ENCODE assay signal across 12 cellular contexts in genomic region chr6:3061501-3061941, GRCh38. TPM values are rescaled to one million over a fixed set of nuclear protein-coding genes. Genes with fewer than 3 reads are reported as not detected.
DNase-seq lines count a peak whose midpoint lies in the region; ATAC-seq and TF ChIP-seq lines count a peak whose summit lies in the region.
"Had no signal": no experiment of that assay in that cellular context is flagged by ENCODE, and none has a peak within 500 bp of the region (broad histone marks: within the 10 kb centered on the region; RNA-seq: fewer than 3 reads in every experiment).

No MANE protein-coding gene starts in this region.

- peak; percentile 27 for TF ChIP-seq CTCF in fibroblast of the aortic adventitia (IDR thresholded peaks at IDR 0.05; ENCODE audit: insufficient read depth, low read length)

- DNase-seq in HPDE6-E6E7 (ENCODE audit: extremely low spot score) (peak; percentile 21), fibroblast of the aortic adventitia (ENCODE audit: low read depth) (peak; percentile 73), KBM-7 (no peak), T1000 (lab: John Stamatoyannopoulos, UW) (no peak)
- DNase-seq: Caco-2, NCI-H774 had no signal

- ATAC-seq in SK-N-SH treated with all-trans-retinoic acid at 6 μM for 48 hours (peak; percentile 59), HG02973 (IDR thresholded peaks at IDR 0.05; ENCODE audit: unreplicated experiment) (no peak), GM18907 (IDR thresholded peaks at IDR 0.05; ENCODE audit: unreplicated experiment) (no peak)
- ATAC-seq: GM12878 had no signal

- no peak overlapping the region for H3K9ac ChIP-seq in BLaER1 treated with 17β-estradiol and CSF1 and Interleukin-3, amounts not matched to agents 10 nM and 100 nM

- H3K27ac ChIP-seq in BLaER1 treated with 17β-estradiol and CSF1 and Interleukin-3, amounts not matched to agents 10 nM and 100 nM, result no peak overlapping the region
- H3K27ac ChIP-seq: prostate gland had no signal

- no peaks in the 10 kb centered on the region for H3K36me3 ChIP-seq in BLaER1 treated with 17β-estradiol and CSF1 and Interleukin-3, amounts not matched to agents 10 nM and 100 nM
- H3K36me3 ChIP-seq: prostate gland had no signal

- H3K4me1 ChIP-seq in BLaER1 treated with 17β-estradiol and CSF1 and Interleukin-3, amounts not matched to agents 10 nM and 100 nM, result peaks cover 38 to 55% (median 44%) of the 10 kb centered on the region in 10 experiments
- H3K4me1 ChIP-seq: Caco-2, prostate gland had no signal

- H3K4me2 ChIP-seq in BLaER1 treated with 17β-estradiol and CSF1 and Interleukin-3, amounts not matched to agents 10 nM and 100 nM, result peak overlapping the region; percentile 10 to 54 (median 37); a peak in 19 of 22 replicates

- peaks cover 0 to 13% (median 0%) of the 10 kb centered on the region in 11 experiments; a peak in 6 of 22 replicates for H4K20me1 ChIP-seq in BLaER1 treated with 17β-estradiol and CSF1 and Interleukin-3, amounts not matched to agents 10 nM and 100 nM

- H3K27me3 ChIP-seq in BLaER1 treated with 17β-estradiol and CSF1 and Interleukin-3, amounts not matched to agents 10 nM and 100 nM, result no peaks in the 10 kb centered on the region

- H3K9me3 ChIP-seq in BLaER1 treated with 17β-estradiol and CSF1 and Interleukin-3, amounts not matched to agents 10 nM and 100 nM (replicated peaks in 1 of 11), result no peaks in the 10 kb centered on the region
- H3K9me3 ChIP-seq: Caco-2, prostate gland had no signal

- no peak overlapping the region for H3K4me3 ChIP-seq in BLaER1 treated with 17β-estradiol and CSF1 and Interleukin-3, amounts not matched to agents 10 nM and 100 nM
- no peak overlapping the region for H3K4me3 ChIP-seq in fibroblast of the aortic adventitia (ENCODE audit: low read depth, low read length)
- H3K4me3 ChIP-seq: GM12878, prostate gland had no signal

- in situ Hi-C loops in KBM-7 (cut with MboI; ENCODE audit: low pct_unique_long_range_greater_than_20kb, low sequenced_read_pairs), result no loop called here

TF ChIP-seq in SK-N-SH treated with all-trans-retinoic acid at 6 μM for 48 hours, 23 proteins besides CTCF, POLR2A, EP300 and RAD21:
- TF ChIP-seq ZFP30 (CRISPR knock-in tag; IDR thresholded peaks at IDR 0.05), result no peak
- no peak for TF ChIP-seq ZNF70 (CRISPR knock-in tag; IDR thresholded peaks at IDR 0.05)
- no peak for TF ChIP-seq ZC3H10 (CRISPR knock-in tag; IDR thresholded peaks at IDR 0.05)

RNA-seq across cellular contexts. Expression of gene RIPK1, which starts 6.8 kb away (rescaled TPM):
- 20.0 and 34.4 TPM in 2 replicates for total RNA-seq in fibroblast of the aortic adventitia (ENCODE audit: low replicate concordance)

RNA-seq across cellular contexts. Expression of gene BPHL, which starts 57.0 kb away (rescaled TPM):
- total RNA-seq in fibroblast of the aortic adventitia (ENCODE audit: low replicate concordance), result 14.8 and 17.7 TPM in 2 replicates

Comparison
In these comparisons a context has a peak if more than half of its experiments do, and no peak if none do; other contexts are left out.
1. DNase-seq: peak in HPDE6-E6E7 (single experiment) and fibroblast of the aortic adventitia (single experiment); none in KBM-7 (single experiment) and T1000 (single experiment).